11 cellular contexts compared by ENCODE assay signal in genomic region chr6:100665041-100665380, GRCh38.
A peak's percentile ranks its signal among the peaks of the same experiment; 100 is the strongest.
DNase-seq lines count a peak whose midpoint lies in the region; ATAC-seq and TF ChIP-seq lines count a peak whose summit lies in the region.
"Had no signal": no experiment of that assay in that cellular context is flagged by ENCODE, and none has a peak within 500 bp of the region (broad histone marks: within the 10 kb centered on the region; RNA-seq: fewer than 3 reads in every experiment).

No MANE protein-coding gene starts in this region.

- no peak for TF ChIP-seq POLR2A in gastrocnemius medialis (IDR thresholded peaks at IDR 0.05)

- ATAC-seq in GM18868 (IDR thresholded peaks at IDR 0.05; ENCODE audit: unreplicated experiment) (peak; percentile 97), GM21576 (IDR thresholded peaks at IDR 0.05; ENCODE audit: unreplicated experiment) (peak; percentile 99), HG03378 (IDR thresholded peaks at IDR 0.05; ENCODE audit: unreplicated experiment) (peak; percentile 98), gastrocnemius medialis (no peak)

- no peak overlapping the region for H3K4me3 ChIP-seq in gastrocnemius medialis

- no peak for TF ChIP-seq CTCF in gastrocnemius medialis (IDR thresholded peaks at IDR 0.05 in 4 of 5, conservative IDR thresholded peaks at IDR 0.05 in 1 of 5)

- in situ Hi-C loops in gastrocnemius medialis (cut with MboI; ENCODE audit: low sequenced_read_pairs in 4 of 4), result loop anchor here (10.0 to 25.0 kb wide), 3 partner anchors 550 to 803 kb away; no protein-coding TSS in a partner anchor

- H3K9me3 ChIP-seq in gastrocnemius medialis, result no peaks in the 10 kb centered on the region

- intact Hi-C loops in gastrocnemius medialis (cut with DNase I; ENCODE audit: low total_unique reads), result loop anchor here (2.0 kb wide), 1 partner anchor 548 kb away; no protein-coding TSS in a partner anchor

- no peaks in the 10 kb centered on the region for H3K4me1 ChIP-seq in gastrocnemius medialis

- DNase-seq in iPS-NIHi7 (ENCODE audit: extremely low spot score) (peak; percentile 9), NCI-H2227 treated with DMSO at 0.1 percent for 48 hours (lab: John Stamatoyannopoulos, UW) (no peak), NK-92 (lab: John Stamatoyannopoulos, UW; ENCODE audit: unreplicated experiment) (no peak), gastrocnemius medialis (no peak)
- DNase-seq in activated CD4-positive, alpha-beta T cell treated with anti-CD3 and anti-CD28 coated beads for 1 hour, result no peak
- DNase-seq: foreskin melanocyte; stimulated activated CD4-positive, alpha-beta T cell treated with anti-CD3 and anti-CD28 coated beads, Interleukin-4, amount 100 ng/mL, for 24 hours; T-cell had no signal

- H3K36me3 ChIP-seq in gastrocnemius medialis, result no peaks in the 10 kb centered on the region

- no peaks in the 10 kb centered on the region for H3K27me3 ChIP-seq in gastrocnemius medialis

- H3K27ac ChIP-seq in gastrocnemius medialis, result no peak overlapping the region

Comparison
In these comparisons a context has a peak if more than half of its experiments do, and no peak if none do; other contexts are left out.
1. ATAC-seq: peak in GM18868 (single experiment), GM21576 (single experiment) and HG03378 (single experiment); none in gastrocnemius medialis (0 of 2).